1 cellular context compared by ENCODE assay signal in the genomic region with DNA sequence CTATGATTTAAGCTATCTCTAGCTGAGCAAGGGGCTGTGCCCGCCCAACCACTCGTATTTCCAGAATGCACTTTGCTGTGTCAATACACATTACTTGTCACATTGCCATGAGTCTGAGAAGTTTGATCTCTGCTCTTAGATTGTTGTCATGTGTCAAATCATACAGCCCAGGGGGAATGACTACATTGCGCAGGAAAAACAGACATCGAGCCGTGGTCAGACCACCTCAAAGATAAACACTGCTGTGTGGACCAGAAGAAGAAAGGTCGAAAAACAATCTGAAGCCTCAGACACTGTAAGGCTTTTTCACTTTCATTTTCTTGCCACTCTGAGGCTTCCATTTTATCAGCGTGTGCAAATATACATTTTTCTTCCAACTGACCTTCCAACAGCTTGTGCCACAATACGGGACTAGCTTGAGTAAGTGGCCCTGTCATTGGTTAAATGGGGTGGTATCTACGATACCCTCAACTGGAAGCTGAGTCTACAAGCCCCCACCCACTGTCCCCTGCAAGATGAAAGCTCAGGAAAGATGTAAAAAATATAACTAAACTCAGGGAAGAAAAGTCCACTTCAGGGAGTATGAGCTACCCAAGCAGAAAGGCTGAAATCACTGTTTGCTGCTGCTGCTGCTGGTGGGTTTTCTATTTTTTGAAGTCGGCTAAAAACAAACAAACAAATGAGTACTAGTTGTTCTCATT.
TF ChIP-seq lines count a peak whose summit lies in the region.

No MANE protein-coding gene starts in this region.

TF ChIP-seq in HepG2, 621 proteins besides CTCF, POLR2A, EP300 and RAD21 (continued from another document):
- TF ChIP-seq, protein P1, sequence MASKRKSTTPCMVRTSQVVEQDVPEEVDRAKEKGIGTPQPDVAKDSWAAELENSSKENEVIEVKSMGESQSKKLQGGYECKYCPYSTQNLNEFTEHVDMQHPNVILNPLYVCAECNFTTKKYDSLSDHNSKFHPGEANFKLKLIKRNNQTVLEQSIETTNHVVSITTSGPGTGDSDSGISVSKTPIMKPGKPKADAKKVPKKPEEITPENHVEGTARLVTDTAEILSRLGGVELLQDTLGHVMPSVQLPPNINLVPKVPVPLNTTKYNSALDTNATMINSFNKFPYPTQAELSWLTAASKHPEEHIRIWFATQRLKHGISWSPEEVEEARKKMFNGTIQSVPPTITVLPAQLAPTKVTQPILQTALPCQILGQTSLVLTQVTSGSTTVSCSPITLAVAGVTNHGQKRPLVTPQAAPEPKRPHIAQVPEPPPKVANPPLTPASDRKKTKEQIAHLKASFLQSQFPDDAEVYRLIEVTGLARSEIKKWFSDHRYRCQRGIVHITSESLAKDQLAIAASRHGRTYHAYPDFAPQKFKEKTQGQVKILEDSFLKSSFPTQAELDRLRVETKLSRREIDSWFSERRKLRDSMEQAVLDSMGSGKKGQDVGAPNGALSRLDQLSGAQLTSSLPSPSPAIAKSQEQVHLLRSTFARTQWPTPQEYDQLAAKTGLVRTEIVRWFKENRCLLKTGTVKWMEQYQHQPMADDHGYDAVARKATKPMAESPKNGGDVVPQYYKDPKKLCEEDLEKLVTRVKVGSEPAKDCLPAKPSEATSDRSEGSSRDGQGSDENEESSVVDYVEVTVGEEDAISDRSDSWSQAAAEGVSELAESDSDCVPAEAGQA (IDR thresholded peaks at IDR 0.05; ENCODE audit: low read depth), result no peak
- TF ChIP-seq, protein P1 (CRISPR knock-in tag; IDR thresholded peaks at IDR 0.05; ENCODE audit: borderline replicate concordance), result no peak
- TF ChIP-seq ZNF367 (CRISPR knock-in tag; IDR thresholded peaks at IDR 0.05; ENCODE audit: borderline replicate concordance), result no peak
